1 cellular context compared by ENCODE assay signal in genomic region chr15:63870403-63871209, GRCh38.
TF ChIP-seq lines count a peak whose summit lies in the region.

No MANE protein-coding gene starts in this region.

TF ChIP-seq in WTC11, 78 proteins besides CTCF, POLR2A, EP300 and RAD21 (continued from another document):
- peak; percentile 84; the same call in 1 of the 2 replicates for TF ChIP-seq ZNF281 (CRISPR knock-in tag; IDR thresholded peaks at IDR 0.05)
- TF ChIP-seq ZBTB43 (CRISPR knock-in tag; IDR thresholded peaks at IDR 0.05) = 0 out of 2 replicates have a peak, but pooled peaks have one; percentile 26
- peak; percentile 74; the same call in 1 of the 2 replicates for TF ChIP-seq ESRRA (CRISPR knock-in tag; IDR thresholded peaks at IDR 0.05; ENCODE audit: borderline replicate concordance)
- TF ChIP-seq ETV6 (CRISPR knock-in tag; IDR thresholded peaks at IDR 0.05) = no peak
- 0 out of 2 replicates have a peak, but pooled peaks have one; percentile 56 for TF ChIP-seq ZBTB21 (CRISPR knock-in tag; IDR thresholded peaks at IDR 0.05; ENCODE audit: borderline replicate concordance)
- TF ChIP-seq ZNF263 (CRISPR knock-in tag; IDR thresholded peaks at IDR 0.05; ENCODE audit: low read depth) = no peak
- TF ChIP-seq NFE2L1 (CRISPR knock-in tag; IDR thresholded peaks at IDR 0.05) = peak; percentile 68; the same call in 1 of the 2 replicates
- TF ChIP-seq ZNF219 (CRISPR knock-in tag; IDR thresholded peaks at IDR 0.05; ENCODE audit: borderline replicate concordance) = peak; percentile 98
- peak; percentile 91 for TF ChIP-seq TEAD4 (CRISPR knock-in tag; IDR thresholded peaks at IDR 0.05)
- peak; percentile 50; the same call in 1 of the 2 replicates for TF ChIP-seq PRDM15 (CRISPR knock-in tag; IDR thresholded peaks at IDR 0.05)
- TF ChIP-seq ZNF232 (CRISPR knock-in tag; IDR thresholded peaks at IDR 0.05) = peak; percentile 78; the same call in 1 of the 2 replicates
- TF ChIP-seq SMAD4 (CRISPR knock-in tag; IDR thresholded peaks at IDR 0.05) = peak; percentile 96
- 0 out of 2 replicates have a peak, but pooled peaks have one; percentile 61 for TF ChIP-seq CREM (CRISPR knock-in tag; IDR thresholded peaks at IDR 0.05)
- TF ChIP-seq ATF3 (CRISPR knock-in tag; conservative IDR thresholded peaks at IDR 0.05) = 0 out of 2 replicates have a peak, but pooled peaks have one; percentile 47
- TF ChIP-seq PREB (CRISPR knock-in tag; IDR thresholded peaks at IDR 0.05; ENCODE audit: borderline replicate concordance) = peak; percentile 94; the same call in 1 of the 2 replicates
- peak; percentile 88 for TF ChIP-seq FOXK1 (CRISPR knock-in tag; IDR thresholded peaks at IDR 0.05)
- TF ChIP-seq TCF7 (CRISPR knock-in tag; IDR thresholded peaks at IDR 0.05; ENCODE audit: low read depth) = peak; percentile 84; the same call in 1 of the 2 replicates
- TF ChIP-seq USF1 (CRISPR knock-in tag; IDR thresholded peaks at IDR 0.05) = peak; percentile 78; the same call in 1 of the 2 replicates
- peak; percentile 92 for TF ChIP-seq JUN (CRISPR knock-in tag; IDR thresholded peaks at IDR 0.05)
- TF ChIP-seq E2F4 (CRISPR knock-in tag; IDR thresholded peaks at IDR 0.05; ENCODE audit: borderline replicate concordance, low read depth) = no peak
- TF ChIP-seq E2F5 (CRISPR knock-in tag; IDR thresholded peaks at IDR 0.05) = peak; percentile 51; the same call in 1 of the 2 replicates
- TF ChIP-seq IRF1 (CRISPR knock-in tag; IDR thresholded peaks at IDR 0.05) = peak; percentile 83; the same call in 1 of the 2 replicates
- TF ChIP-seq MAX (CRISPR knock-in tag; IDR thresholded peaks at IDR 0.05) = peak; percentile 65; the same call in 1 of the 2 replicates
- peak; percentile 88 for TF ChIP-seq FOXP1 (CRISPR knock-in tag; IDR thresholded peaks at IDR 0.05; ENCODE audit: borderline replicate concordance)
- TF ChIP-seq E2F1 (CRISPR knock-in tag; IDR thresholded peaks at IDR 0.05) = peak; percentile 81; the same call in 1 of the 2 replicates
- TF ChIP-seq EMX1 (CRISPR knock-in tag; IDR thresholded peaks at IDR 0.05) = no peak
- TF ChIP-seq ZNF121 (CRISPR knock-in tag; IDR thresholded peaks at IDR 0.05) = peak; percentile 58; the same call in 1 of the 2 replicates
- peak; percentile 51; the same call in 1 of the 2 replicates for TF ChIP-seq MLX (CRISPR knock-in tag; IDR thresholded peaks at IDR 0.05)
